ENCODE assay signal across 11 cellular contexts in the genomic region with DNA sequence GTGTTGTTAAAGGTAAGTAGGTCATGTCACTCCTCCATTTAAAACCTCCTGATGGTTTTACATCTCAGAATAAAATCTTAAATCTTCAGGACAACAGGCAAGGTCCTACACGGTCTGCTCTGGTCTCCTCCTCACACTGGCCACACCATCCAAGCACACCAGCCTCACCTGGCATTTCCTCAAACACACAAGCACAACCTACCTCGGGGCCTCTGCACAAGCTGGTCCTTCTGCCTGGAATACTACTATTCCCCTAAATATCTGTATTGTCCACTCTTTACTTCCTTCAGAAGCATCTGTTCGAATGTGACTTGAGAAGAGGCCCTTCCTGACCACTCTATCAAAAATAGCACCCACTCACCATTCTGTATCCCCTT. TPM values are rescaled to one million over a fixed set of nuclear protein-coding genes. Genes with fewer than 3 reads are reported as not detected.
DNase-seq lines count a peak whose midpoint lies in the region; ATAC-seq, FAIRE-seq and TF ChIP-seq lines count a peak whose summit lies in the region.
"Had no signal": no experiment of that assay in that cellular context is flagged by ENCODE, and none has a peak within 500 bp of the region (broad histone marks: within the 10 kb centered on the region; RNA-seq: fewer than 3 reads in every experiment).

No MANE protein-coding gene starts in this region.

- H3K9me3 Mint-ChIP-seq in activated T-cell treated with anti-CD3 and anti-CD28 coated beads, Interleukin-2, amount 50 U/mL, for 4 hours: no peaks in the 10 kb centered on the region
- H3K9me3 Mint-ChIP-seq in activated CD4-positive, alpha-beta memory T cell treated with anti-CD3 and anti-CD28 coated beads, Interleukin-2, amount 10 ng/mL, durations not matched to agents 7 days and 5 days: no peaks in the 10 kb centered on the region

- no peak for FAIRE-seq in keratinocyte (lab: Jason Lieb, UNC)
- FAIRE-seq: H54 had no signal

- CTCF ChIA-PET in activated CD4-positive, alpha-beta memory T cell treated with anti-CD3 and anti-CD28 coated beads, Interleukin-2, amount 10 ng/mL, durations not matched to agents 7 days and 5 days (lab: Charles Lee): interaction anchor here (0.8 to 3.0 kb wide), 4 partner anchors 90 to 272 kb away, joined by 3 to 35 read pairs (median 4); no protein-coding TSS in a partner anchor

- no peak overlapping the region for H2AFZ ChIP-seq in keratinocyte (ENCODE audit: control insufficient read depth, low read length)

- H3K4me1 Mint-ChIP-seq in activated T-cell treated with anti-CD3 and anti-CD28 coated beads, Interleukin-2, amount 50 U/mL, for 4 hours (ENCODE audit: low read depth): peaks cover 55% of the 10 kb centered on the region
- peaks cover 60% of the 10 kb centered on the region for H3K4me1 Mint-ChIP-seq in activated CD4-positive, alpha-beta memory T cell treated with anti-CD3 and anti-CD28 coated beads, Interleukin-2, amount 10 ng/mL, durations not matched to agents 7 days and 5 days

- peaks cover 9% of the 10 kb centered on the region for H4K20me1 ChIP-seq in keratinocyte (ENCODE audit: control insufficient read depth, extremely low read depth, insufficient read depth, low read length)

- H3K27ac Mint-ChIP-seq in activated CD4-positive, alpha-beta memory T cell treated with anti-CD3 and anti-CD28 coated beads, Interleukin-2, amount 10 ng/mL, durations not matched to agents 7 days and 5 days: peak overlapping the region; percentile 70

- H3K4me2 ChIP-seq in keratinocyte (ENCODE audit: control insufficient read depth, extremely low read depth, insufficient read depth, low read depth, low read length): peak overlapping the region; percentile 91

- H3K4me3 Mint-ChIP-seq in activated T-cell treated with anti-CD3 and anti-CD28 coated beads, Interleukin-2, amount 50 U/mL, for 4 hours: peak overlapping the region; percentile 88
- peak overlapping the region; percentile 84 for H3K4me3 Mint-ChIP-seq in activated CD4-positive, alpha-beta memory T cell treated with anti-CD3 and anti-CD28 coated beads, Interleukin-2, amount 10 ng/mL, durations not matched to agents 7 days and 5 days

- dilution Hi-C loops in keratinocyte (cut with MboI; ENCODE audit: extremely low pct_ligation_motif_present, low sequenced_read_pairs): no loop called here

- H3K9me3 ChIP-seq in keratinocyte (ENCODE audit: control insufficient read depth, low read depth, low read length) (no peaks in the 10 kb centered on the region), testis (no peaks in the 10 kb centered on the region)

- H3K27me3 ChIP-seq in keratinocyte (ENCODE audit: control insufficient read depth, extremely low read depth, insufficient read depth, low read length) (no peaks in the 10 kb centered on the region), testis (no peaks in the 10 kb centered on the region)
- H3K27me3 ChIP-seq: brain microvascular endothelial cell had no signal

- no peak for TF ChIP-seq CTCF in keratinocyte (optimal IDR thresholded peaks at IDR 0.05 in 1 of 3, IDR thresholded peaks at IDR 0.05 in 1 of 3, conservative IDR thresholded peaks at IDR 0.05 in 1 of 3; ENCODE audit: extremely low read depth in 1 of 3, insufficient read depth in 2 of 3, low read length in 3 of 3)
- TF ChIP-seq CTCF in testis (IDR thresholded peaks at IDR 0.05): no peak

- H3K4me1 ChIP-seq in keratinocyte (ENCODE audit: control insufficient read depth, extremely low read depth, insufficient read depth, low read length) (peaks cover 15% of the 10 kb centered on the region), testis (peaks cover 25% of the 10 kb centered on the region)

- H3K36me3 ChIP-seq in keratinocyte (ENCODE audit: control insufficient read depth in 2 of 2, extremely low read depth in 1 of 2, insufficient read depth in 2 of 2, low read length in 2 of 2) (peaks cover 0 to under 1% of the 10 kb centered on the region in 2 experiments), testis (ENCODE audit: low read depth, missing control alignments) (no peaks in the 10 kb centered on the region)

- DNase-seq in activated T-cell treated with anti-CD3 and anti-CD28 coated beads, Interleukin-2, amount 50 U/mL, for 4 hours: no peak
- DNase-seq in activated T-cell treated with anti-CD3 and anti-CD28 coated beads, Interleukin-2, amount 50 U/mL, for 48 hours: no peak
- DNase-seq in activated CD4-positive, alpha-beta memory T cell treated with anti-CD3 and anti-CD28 coated beads, Interleukin-2, amount 10 ng/mL, durations not matched to agents 7 days and 5 days: no peak
- no peak for DNase-seq in keratinocyte (ENCODE audit: low read depth, low spot score)
- peak; percentile 9 for DNase-seq in testis
- DNase-seq in SKM-1 (lab: John Stamatoyannopoulos, UW; ENCODE audit: unreplicated experiment): no peak
- no peak for DNase-seq in EL
- DNase-seq: hippocampal formation had no signal

- H3K9me1 ChIP-seq in keratinocyte (ENCODE audit: control insufficient read depth, extremely low read depth, insufficient read depth, low read length): peaks cover 2% of the 10 kb centered on the region

- H3K4me3 ChIP-seq in keratinocyte (ENCODE audit: control insufficient read depth in 2 of 3, extremely low read depth in 1 of 3, insufficient read depth in 2 of 3, low read depth in 1 of 3, low read length in 3 of 3): no peak overlapping the region
- H3K4me3 ChIP-seq in testis: no peak overlapping the region

- H3K27ac ChIP-seq in keratinocyte (ENCODE audit: control insufficient read depth, insufficient read depth, low read length) (no peak overlapping the region), testis (no peak overlapping the region)
- H3K27ac ChIP-seq: brain microvascular endothelial cell had no signal

- peaks cover 2% of the 10 kb centered on the region for H3K36me3 Mint-ChIP-seq in activated T-cell treated with anti-CD3 and anti-CD28 coated beads, Interleukin-2, amount 50 U/mL, for 4 hours (ENCODE audit: insufficient read depth)
- H3K36me3 Mint-ChIP-seq in activated CD4-positive, alpha-beta memory T cell treated with anti-CD3 and anti-CD28 coated beads, Interleukin-2, amount 10 ng/mL, durations not matched to agents 7 days and 5 days (ENCODE audit: low read depth): peaks cover 12% of the 10 kb centered on the region

- no peaks in the 10 kb centered on the region for H3K27me3 Mint-ChIP-seq in activated T-cell treated with anti-CD3 and anti-CD28 coated beads, Interleukin-2, amount 50 U/mL, for 4 hours (ENCODE audit: low read depth)
- H3K27me3 Mint-ChIP-seq in activated CD4-positive, alpha-beta memory T cell treated with anti-CD3 and anti-CD28 coated beads, Interleukin-2, amount 10 ng/mL, durations not matched to agents 7 days and 5 days: no peaks in the 10 kb centered on the region

- TF ChIP-seq POLR2A in testis (IDR thresholded peaks at IDR 0.05): no peak

- WGBS in testis, 2 donors: 75 to 84% methylated on average over 3 of the region's 3 CpGs

- peaks cover 40% of the 10 kb centered on the region for H3K79me2 ChIP-seq in keratinocyte (ENCODE audit: control insufficient read depth, insufficient read depth, low read length)

- intact Hi-C loops in testis (cut with DNase I; ENCODE audit: low total_unique reads): no loop called here

- H3K9ac ChIP-seq in keratinocyte (ENCODE audit: control insufficient read depth, extremely low read depth, insufficient read depth, low read length): no peak overlapping the region

- ATAC-seq in activated T-cell treated with anti-CD3 and anti-CD28 coated beads, Interleukin-2, amount 50 U/mL, for 4 hours: no peak
- no peak for ATAC-seq in HG03045 (IDR thresholded peaks at IDR 0.05; ENCODE audit: unreplicated experiment)

- POLR2A ChIA-PET in activated CD4-positive, alpha-beta memory T cell treated with anti-CD3 and anti-CD28 coated beads, Interleukin-2, amount 10 ng/mL, durations not matched to agents 7 days and 5 days (lab: Charles Lee): interaction anchor here (1.2 to 4.2 kb wide), 7 partner anchors 28 to 301 kb away, joined by 3 to 29 read pairs (median 5); a partner anchor contains a TSS

RNA-seq across cellular contexts. Expression of a gene that starts 1.8 kb away (rescaled TPM):
- 10 to 100 TPM; 31.8 to 34.7 (median 33.0) TPM for total RNA-seq in activated T-cell treated with anti-CD3 and anti-CD28 coated beads, Interleukin-2, amount 50 U/mL, for 4 hours
- 10 to 100 TPM; 52.0 to 53.1 TPM for total RNA-seq in activated CD4-positive, alpha-beta memory T cell treated with anti-CD3 and anti-CD28 coated beads, Interleukin-2, amount 10 ng/mL, durations not matched to agents 7 days and 5 days
- polyA plus RNA-seq in keratinocyte: 38.4 to 58.8 TPM (median 43.7 TPM) in 3 replicates
- polyA plus RNA-seq in keratinocyte (2011; ENCODE audit: low read depth): 9.6 TPM
- 30.3 and 31.4 TPM in 2 replicates for polyA plus RNA-seq in keratinocyte (2011; cell fraction: cytosol; rRNA removed)
- polyA plus RNA-seq in keratinocyte (2011; cell fraction: nucleus; rRNA removed): 81.5 and 88.8 TPM in 2 replicates
- 31.1 and 34.2 TPM in 2 replicates for polyA plus RNA-seq in keratinocyte (2012; ENCODE audit: low replicate concordance)
- 39.1 to 63.4 TPM (median 52.9 TPM) in 3 replicates for polyA minus RNA-seq in keratinocyte
- 34.1 TPM for polyA minus RNA-seq in keratinocyte (2011; cell fraction: cytosol; rRNA and poly(A)+ RNA removed)
- polyA minus RNA-seq in keratinocyte (2011; cell fraction: nucleus; rRNA and poly(A)+ RNA removed): 27.2 and 30.3 TPM in 2 replicates
- total RNA-seq in testis: 10 to 100 TPM; 75.3 to 92.1 TPM
- polyA plus RNA-seq in testis (ENCODE audit: insufficient read depth, low read depth, low replicate concordance): 69.5 TPM

RNA-seq across cellular contexts. Expression of a gene that starts 1.8 kb away (rescaled TPM):
- total RNA-seq in activated T-cell treated with anti-CD3 and anti-CD28 coated beads, Interleukin-2, amount 50 U/mL, for 4 hours: 1 to 10 TPM in 2 of 3 donors, under 1 TPM in 1; 0.84 to 1.1 (median 1.0) TPM
- 10 to 100 TPM; 11.2 to 12.1 TPM for total RNA-seq in activated CD4-positive, alpha-beta memory T cell treated with anti-CD3 and anti-CD28 coated beads, Interleukin-2, amount 10 ng/mL, durations not matched to agents 7 days and 5 days
- polyA plus RNA-seq in keratinocyte (1.1 to 2.4 TPM (median 1.3 TPM) in 3 replicates), testis (ENCODE audit: insufficient read depth, low read depth, low replicate concordance) (266 TPM)
- 2.2 TPM for polyA plus RNA-seq in keratinocyte (2011; ENCODE audit: low read depth)
- 0.30 and 0.50 TPM in 2 replicates for polyA plus RNA-seq in keratinocyte (2011; cell fraction: cytosol; rRNA removed)
- 6.2 and 6.4 TPM in 2 replicates for polyA plus RNA-seq in keratinocyte (2011; cell fraction: nucleus; rRNA removed)
- polyA plus RNA-seq in keratinocyte (2012; ENCODE audit: low replicate concordance): 0.61 and 2.7 TPM in 2 replicates
- 1.2 to 3.3 TPM (median 2.0 TPM) in 3 replicates for polyA minus RNA-seq in keratinocyte
- not detected for polyA minus RNA-seq in keratinocyte (2011; cell fraction: cytosol; rRNA and poly(A)+ RNA removed)
- polyA minus RNA-seq in keratinocyte (2011; cell fraction: nucleus; rRNA and poly(A)+ RNA removed): 2.6 and 3.9 TPM in 2 replicates
- total RNA-seq in testis: 100 to 1,000 TPM in 1 of 2 donors, 10 to 100 TPM in 1; 74.3 to 101 TPM

RNA-seq across cellular contexts. Expression of a gene that starts 47.7 kb away (rescaled TPM):
- 10 to 100 TPM; 88.9 to 96.6 (median 95.1) TPM for total RNA-seq in activated T-cell treated with anti-CD3 and anti-CD28 coated beads, Interleukin-2, amount 50 U/mL, for 4 hours
- 10 to 100 TPM; 32.5 to 33.2 TPM for total RNA-seq in activated CD4-positive, alpha-beta memory T cell treated with anti-CD3 and anti-CD28 coated beads, Interleukin-2, amount 10 ng/mL, durations not matched to agents 7 days and 5 days
- polyA plus RNA-seq in keratinocyte (4.0 to 5.4 TPM (median 5.4 TPM) in 3 replicates), testis (ENCODE audit: insufficient read depth, low read depth, low replicate concordance) (20.4 TPM)
- 9.1 TPM for polyA plus RNA-seq in keratinocyte (2011; ENCODE audit: low read depth)
- 2.2 and 2.7 TPM in 2 replicates for polyA plus RNA-seq in keratinocyte (2011; cell fraction: cytosol; rRNA removed)
- 10.0 and 12.0 TPM in 2 replicates for polyA plus RNA-seq in keratinocyte (2011; cell fraction: nucleus; rRNA removed)
- 3.8 and 31.2 TPM in 2 replicates for polyA plus RNA-seq in keratinocyte (2012; ENCODE audit: low replicate concordance)
- 8.1 to 9.5 TPM (median 8.6 TPM) in 3 replicates for polyA minus RNA-seq in keratinocyte
- 5.8 TPM for polyA minus RNA-seq in keratinocyte (2011; cell fraction: cytosol; rRNA and poly(A)+ RNA removed)
- polyA minus RNA-seq in keratinocyte (2011; cell fraction: nucleus; rRNA and poly(A)+ RNA removed): 9.0 and 10.8 TPM in 2 replicates
- total RNA-seq in testis: 10 to 100 TPM; 27.0 to 30.4 TPM

RNA-seq across cellular contexts. Expression of a gene that starts 53.9 kb away (rescaled TPM):
- total RNA-seq in activated T-cell treated with anti-CD3 and anti-CD28 coated beads, Interleukin-2, amount 50 U/mL, for 4 hours: 10 to 100 TPM; 26.2 to 31.3 (median 29.8) TPM
- 10 to 100 TPM; 38.7 to 40.4 TPM for total RNA-seq in activated CD4-positive, alpha-beta memory T cell treated with anti-CD3 and anti-CD28 coated beads, Interleukin-2, amount 10 ng/mL, durations not matched to agents 7 days and 5 days
- polyA plus RNA-seq in keratinocyte (14.9 to 29.7 TPM (median 20.2 TPM) in 3 replicates), testis (ENCODE audit: insufficient read depth, low read depth, low replicate concordance) (130 TPM)
- 16.5 TPM for polyA plus RNA-seq in keratinocyte (2011; ENCODE audit: low read depth)
- polyA plus RNA-seq in keratinocyte (2011; cell fraction: cytosol; rRNA removed): 10.1 and 26.2 TPM in 2 replicates
- polyA plus RNA-seq in keratinocyte (2011; cell fraction: nucleus; rRNA removed): 19.3 and 27.8 TPM in 2 replicates
- 14.3 and 15.1 TPM in 2 replicates for polyA plus RNA-seq in keratinocyte (2012; ENCODE audit: low replicate concordance)
- polyA minus RNA-seq in keratinocyte: 4.5 to 36.3 TPM (median 22.3 TPM) in 3 replicates
- 30.7 TPM for polyA minus RNA-seq in keratinocyte (2011; cell fraction: cytosol; rRNA and poly(A)+ RNA removed)
- 10.6 and 21.7 TPM in 2 replicates for polyA minus RNA-seq in keratinocyte (2011; cell fraction: nucleus; rRNA and poly(A)+ RNA removed)
- 10 to 100 TPM; 67.8 to 74.1 TPM for total RNA-seq in testis

RNA-seq across cellular contexts. Expression of a gene that starts 53.9 kb away (rescaled TPM):
- not detected for total RNA-seq in activated T-cell treated with anti-CD3 and anti-CD28 coated beads, Interleukin-2, amount 50 U/mL, for 4 hours
- total RNA-seq in activated CD4-positive, alpha-beta memory T cell treated with anti-CD3 and anti-CD28 coated beads, Interleukin-2, amount 10 ng/mL, durations not matched to agents 7 days and 5 days: not detected
- polyA plus RNA-seq in keratinocyte (0.01 to 0.04 TPM in 2 of 3 replicates, not detected in the other), testis (ENCODE audit: insufficient read depth, low read depth, low replicate concordance) (1.8 TPM)
- polyA plus RNA-seq in keratinocyte (2011; ENCODE audit: low read depth): not detected
- 0.01 TPM in 1 of 2 replicates, not detected in the other for polyA plus RNA-seq in keratinocyte (2011; cell fraction: cytosol; rRNA removed)
- polyA plus RNA-seq in keratinocyte (2011; cell fraction: nucleus; rRNA removed): 0.04 and 0.06 TPM in 2 replicates
- polyA plus RNA-seq in keratinocyte (2012; ENCODE audit: low replicate concordance): not detected in 2 replicates
- polyA minus RNA-seq in keratinocyte: 0.07 TPM in 1 of 3 replicates, not detected in the others
- polyA minus RNA-seq in keratinocyte (2011; cell fraction: cytosol; rRNA and poly(A)+ RNA removed): not detected
- not detected in 2 replicates for polyA minus RNA-seq in keratinocyte (2011; cell fraction: nucleus; rRNA and poly(A)+ RNA removed)
- 1 to 10 TPM; 3.0 to 3.5 TPM for total RNA-seq in testis

Comparison
In these comparisons a context has a peak if more than half of its experiments do, and no peak if none do; other contexts are left out.
1. RNA of a gene that starts 1.8 kb away (total RNA-seq): 74.3 to 101 TPM in testis and 11.2 to 12.1 TPM in activated CD4-positive, alpha-beta memory T cell treated with anti-CD3 and anti-CD28 coated beads, Interleukin-2, amount 10 ng/mL, durations not matched to agents 7 days and 5 days; 0.84 to 1.1 TPM in activated T-cell treated with anti-CD3 and anti-CD28 coated beads, Interleukin-2, amount 50 U/mL, for 4 hours; every median in the first group is over 4 times any median in the second.